ENCODE assay signal across 8 cellular contexts in genomic region chr19:47608908-47609879, GRCh38.
DNase-seq lines count a peak whose midpoint lies in the region; ATAC-seq and TF ChIP-seq lines count a peak whose summit lies in the region.

Gene BICRA, plus strand, starts transcription at chr19:47609134. Its CDS starts 64,441 bp downstream, at chr19:47673575.

- ATAC-seq in GM18870 (IDR thresholded peaks at IDR 0.05; ENCODE audit: unreplicated experiment) (peak; percentile 29), HG03103 (IDR thresholded peaks at IDR 0.05; ENCODE audit: low read depth, unreplicated experiment) (peak; percentile 24)

- DNase-seq in AG08395 (ENCODE audit: low spot score) (peak; percentile 82), NCI-H2227 (lab: John Stamatoyannopoulos, UW; ENCODE audit: unreplicated experiment) (peak; percentile 85), choroid plexus epithelial cell (ENCODE audit: low read depth) (peak; percentile 88), kidney tubule cell (ENCODE audit: low spot score) (peak; percentile 86)
- peak; percentile 72 to 74 for DNase-seq in activated CD4-positive, alpha-beta T cell treated with anti-CD3 and anti-CD28 coated beads for 4 hours
- DNase-seq in stimulated activated CD4-positive, alpha-beta T cell treated with anti-CD3 and anti-CD28 coated beads, Interleukin-15, amount 100 ng/mL, for 48 hours (ENCODE audit: low read depth in 2 of 2), result peak; percentile 59 to 76

- TF ChIP-seq CTCF in choroid plexus epithelial cell (conservative IDR thresholded peaks at IDR 0.05; ENCODE audit: low read depth, low read length), result no peak

- peak within 1 kb of the TSS; percentile 95 for H3K4me3 ChIP-seq in choroid plexus epithelial cell (ENCODE audit: low read depth, low read length)

Comparison
In these comparisons a context has a peak if more than half of its experiments do, and no peak if none do; other contexts are left out.
1. Peak in every context shown above with its lines: DNase-seq, ATAC-seq and H3K4me3 ChIP-seq.